8 cellular contexts compared by ENCODE assay signal in the genomic region with DNA sequence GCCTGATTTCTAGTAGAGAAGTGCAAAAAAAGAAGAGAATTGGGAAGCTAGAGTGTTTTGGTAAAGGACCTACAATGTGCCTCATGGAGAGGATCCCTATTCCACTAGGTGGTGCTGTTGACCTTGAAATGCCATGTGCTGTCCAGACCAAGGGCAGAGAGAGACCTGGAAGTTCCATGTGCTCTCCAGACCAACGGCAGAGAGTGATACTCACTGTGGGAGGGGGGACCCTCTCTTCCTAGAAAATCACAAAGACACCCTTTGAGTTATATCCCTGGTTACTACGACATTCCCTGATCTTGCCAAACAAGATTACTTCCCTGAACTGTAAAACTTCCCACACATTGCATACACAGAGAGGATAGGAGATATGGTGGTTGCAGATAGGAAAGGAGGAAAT.
DNase-seq lines count a peak whose midpoint lies in the region; ATAC-seq and TF ChIP-seq lines count a peak whose summit lies in the region.

No MANE protein-coding gene starts in this region.

- H3K4me3 Mint-ChIP-seq in Caco-2 (ENCODE audit: unreplicated experiment), result no peak overlapping the region
- H3K4me3 Mint-ChIP-seq in activated CD8-positive, alpha-beta T cell treated with anti-CD3 and anti-CD28 coated beads for 36 hours, result no peak overlapping the region

- ATAC-seq in GM18517 (IDR thresholded peaks at IDR 0.05; ENCODE audit: unreplicated experiment) (peak; percentile 59), gastrocnemius medialis (no peak), aorta (ENCODE audit: low FRiP score) (no peak)
- no peak for ATAC-seq in activated CD8-positive, alpha-beta T cell treated with anti-CD3 and anti-CD28 coated beads for 36 hours

- intact Hi-C loops in Caco-2 (cut with micrococcal nuclease; ENCODE audit: unreplicated experiment) (loop anchor here (1.0 to 10.0 kb wide), 3 partner anchors 288 to 1078 kb away; no protein-coding TSS in a partner anchor), gastrocnemius medialis (cut with DNase I; ENCODE audit: low total_unique reads) (no loop called here), aorta (cut with DNase I) (no loop called here)
- intact Hi-C loops in activated CD8-positive, alpha-beta T cell treated with anti-CD3 and anti-CD28 coated beads for 36 hours (cut with micrococcal nuclease), result no loop called here

- no peaks in the 10 kb centered on the region for H3K27me3 Mint-ChIP-seq in Caco-2 (ENCODE audit: insufficient read depth, unreplicated experiment)
- peaks cover 2% of the 10 kb centered on the region for H3K27me3 Mint-ChIP-seq in activated CD8-positive, alpha-beta T cell treated with anti-CD3 and anti-CD28 coated beads for 36 hours

- H3K4me1 ChIP-seq in Caco-2 (no peaks in the 10 kb centered on the region), gastrocnemius medialis (no peaks in the 10 kb centered on the region), aorta (ENCODE audit: control insufficient read depth in 1 of 2, insufficient read depth in 2 of 2, low read length in 2 of 2) (no peaks in the 10 kb centered on the region)

- H3K27ac ChIP-seq in gastrocnemius medialis (no peak overlapping the region), aorta (ENCODE audit: low read depth in 1 of 2, low read length in 2 of 2) (no peak overlapping the region)

- no peaks in the 10 kb centered on the region for H3K36me3 Mint-ChIP-seq in Caco-2 (ENCODE audit: insufficient read depth, unreplicated experiment)
- no peaks in the 10 kb centered on the region for H3K36me3 Mint-ChIP-seq in activated CD8-positive, alpha-beta T cell treated with anti-CD3 and anti-CD28 coated beads for 36 hours (ENCODE audit: low read depth)

- TF ChIP-seq CTCF in Caco-2 (IDR thresholded peaks at IDR 0.05; ENCODE audit: insufficient read depth in 1 of 2, low read depth in 1 of 2, low read length in 1 of 2, severe bottlenecking in 1 of 2, unreplicated experiment in 1 of 2), result peak; percentile 33 to 45
- TF ChIP-seq CTCF in activated CD8-positive, alpha-beta T cell treated with anti-CD3 and anti-CD28 coated beads for 36 hours (IDR thresholded peaks at IDR 0.05), result peak; percentile 55
- no peak for TF ChIP-seq CTCF in gastrocnemius medialis (IDR thresholded peaks at IDR 0.05 in 4 of 5, conservative IDR thresholded peaks at IDR 0.05 in 1 of 5)

- no peaks in the 10 kb centered on the region; the same call in none of the 2 replicates for H3K9me3 ChIP-seq in Caco-2
- no peaks in the 10 kb centered on the region for H3K9me3 ChIP-seq in gastrocnemius medialis
- H3K9me3 ChIP-seq in aorta (ENCODE audit: control insufficient read depth, low read length), result peaks cover 4% of the 10 kb centered on the region

- H3K9me3 Mint-ChIP-seq in Caco-2 (ENCODE audit: unreplicated experiment), result peaks cover 20% of the 10 kb centered on the region
- H3K9me3 Mint-ChIP-seq in activated CD8-positive, alpha-beta T cell treated with anti-CD3 and anti-CD28 coated beads for 36 hours, result peaks cover 6% of the 10 kb centered on the region

- H3K4me1 Mint-ChIP-seq in Caco-2 (ENCODE audit: low read depth, unreplicated experiment), result no peaks in the 10 kb centered on the region
- no peaks in the 10 kb centered on the region for H3K4me1 Mint-ChIP-seq in activated CD8-positive, alpha-beta T cell treated with anti-CD3 and anti-CD28 coated beads for 36 hours (ENCODE audit: low read depth)

- WGBS in aorta, 2 donors, result 31 to 32% methylated on average over 2 of the region's 2 CpGs

- DNase-seq in Caco-2, result peak in 1 of 2 experiments; percentile 62
- peak; percentile 41 for DNase-seq in LoVo (ENCODE audit: low spot score)
- DNase-seq in activated CD8-positive, alpha-beta T cell treated with anti-CD3 and anti-CD28 coated beads for 36 hours, result peak; percentile 51
- peak; percentile 61 to 66 for DNase-seq in lung microvascular endothelial cell (ENCODE audit: low read depth in 2 of 2)
- DNase-seq in gastrocnemius medialis, result no peak
- no peak for DNase-seq in occipital lobe (lab: John Stamatoyannopoulos, UW)
- no peak for DNase-seq in aorta

- CTCF ChIA-PET in Caco-2 (lab: Charles Lee), result interaction anchor here (0.7 to 1.5 kb wide), 3 partner anchors 199 to 1076 kb away, joined by 3 to 4 read pairs (median 4); no protein-coding TSS in a partner anchor
- CTCF ChIA-PET in activated CD8-positive, alpha-beta T cell treated with anti-CD3 and anti-CD28 coated beads for 36 hours (lab: Charles Lee), result interaction anchor here (0.9 kb wide), 1 partner anchor 9 kb away, joined by 3 read pairs; no protein-coding TSS in a partner anchor

- H3K27me3 ChIP-seq in Caco-2 (replicated peaks; ENCODE audit: control insufficient read depth, insufficient read depth, low read length) (no peaks in the 10 kb centered on the region), gastrocnemius medialis (no peaks in the 10 kb centered on the region), aorta (ENCODE audit: control insufficient read depth in 1 of 2, insufficient read depth in 2 of 2, low read length in 1 of 2) (no peaks in the 10 kb centered on the region)

- no peaks in the 10 kb centered on the region for H3K36me3 ChIP-seq in Caco-2 (ENCODE audit: control insufficient read depth, insufficient read depth, low read length)
- H3K36me3 ChIP-seq in gastrocnemius medialis, result no peaks in the 10 kb centered on the region
- H3K36me3 ChIP-seq in aorta (ENCODE audit: control insufficient read depth in 1 of 2, insufficient read depth in 2 of 2, low read length in 1 of 2), result no peaks in the 10 kb centered on the region

- no peak overlapping the region for H3K27ac Mint-ChIP-seq in Caco-2 (ENCODE audit: unreplicated experiment)
- no peak overlapping the region for H3K27ac Mint-ChIP-seq in activated CD8-positive, alpha-beta T cell treated with anti-CD3 and anti-CD28 coated beads for 36 hours

- H3K4me3 ChIP-seq in Caco-2 (ENCODE audit: low read depth, low read length) (no peak overlapping the region), gastrocnemius medialis (no peak overlapping the region), aorta (ENCODE audit: low read length in 2 of 2) (no peak overlapping the region)

- no TSS peak for BruUV-seq in Caco-2 (replicated peaks; lab: Mats Ljungman, UMichigan)

- in situ Hi-C loops in gastrocnemius medialis (cut with MboI; ENCODE audit: low sequenced_read_pairs in 4 of 4), result no loop called here

- POLR2A ChIA-PET in Caco-2 (lab: Charles Lee), result no interaction called here
- POLR2A ChIA-PET in activated CD8-positive, alpha-beta T cell treated with anti-CD3 and anti-CD28 coated beads for 36 hours (lab: Charles Lee), result no interaction called here

- TF ChIP-seq POLR2A in gastrocnemius medialis (IDR thresholded peaks at IDR 0.05), result no peak

Comparison
In these comparisons a context has a peak if more than half of its experiments do, and no peak if none do; other contexts are left out.
1. DNase-seq: peak in LoVo (single experiment), activated CD8-positive, alpha-beta T cell treated with anti-CD3 and anti-CD28 coated beads for 36 hours (single experiment) and lung microvascular endothelial cell (2 of 2); none in gastrocnemius medialis (0 of 2), occipital lobe (single experiment) and aorta (0 of 2).
2. CTCF ChIP-seq: peak in Caco-2 (2 of 2) and activated CD8-positive, alpha-beta T cell treated with anti-CD3 and anti-CD28 coated beads for 36 hours (single experiment); none in gastrocnemius medialis (0 of 5).